13 cellular contexts compared by ENCODE assay signal in the genomic region with DNA sequence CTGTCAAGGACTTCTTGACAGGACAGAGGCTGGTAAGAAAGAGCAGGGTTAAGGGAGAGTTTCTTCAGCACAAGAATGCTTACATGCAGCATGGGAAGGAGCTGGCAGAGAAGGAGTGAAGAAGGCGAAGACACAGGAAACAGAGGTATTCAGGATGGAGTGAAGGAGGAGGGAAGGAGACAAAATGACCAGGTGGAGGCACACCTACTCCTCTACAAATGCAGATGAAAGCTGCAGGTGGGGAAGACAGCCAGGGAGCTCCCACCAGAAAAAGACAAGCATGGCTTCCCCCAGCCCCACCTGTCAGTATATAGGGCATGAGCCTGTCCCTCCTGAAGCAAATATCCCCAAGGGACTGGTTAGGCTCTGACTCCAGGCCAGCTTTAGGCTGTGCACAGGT. TPM values are rescaled to one million over a fixed set of nuclear protein-coding genes. Genes with fewer than 3 reads are reported as not detected.
DNase-seq lines count a peak whose midpoint lies in the region; ATAC-seq lines count a peak whose summit lies in the region.
"Had no signal": no experiment of that assay in that cellular context is flagged by ENCODE, and none has a peak within 500 bp of the region (broad histone marks: within the 10 kb centered on the region; RNA-seq: fewer than 3 reads in every experiment).

No MANE protein-coding gene starts in this region.

- POLR2A ChIA-PET in activated CD8-positive, alpha-beta T cell treated with anti-CD3 and anti-CD28 coated beads, Interleukin-2, amount 10 ng/mL, durations not matched to agents 7 days and 5 days (lab: Charles Lee), result no interaction called here
- POLR2A ChIA-PET in naive thymus-derived CD8-positive, alpha-beta T cell (lab: Charles Lee), result no interaction called here

- CTCF ChIA-PET in activated CD8-positive, alpha-beta T cell treated with anti-CD3 and anti-CD28 coated beads, Interleukin-2, amount 10 ng/mL, durations not matched to agents 7 days and 5 days (lab: Charles Lee), result no interaction called here

- H3K9me3 Mint-ChIP-seq in T-helper 1 cell treated with Interleukin-12 subunit alpha and Interleukin-12 subunit beta and Interleukin-4 antibody, amounts not matched to agents 30 μg/mL and 1 μg/mL, for 36 hours, result no peaks in the 10 kb centered on the region
- no peaks in the 10 kb centered on the region for H3K9me3 Mint-ChIP-seq in activated CD8-positive, alpha-beta T cell treated with anti-CD3 and anti-CD28 coated beads, Interleukin-2, amount 10 ng/mL, durations not matched to agents 7 days and 5 days (ENCODE audit: insufficient read depth)
- no peaks in the 10 kb centered on the region for H3K9me3 Mint-ChIP-seq in naive thymus-derived CD8-positive, alpha-beta T cell

- peak overlapping the region; percentile 84 for H3K27ac Mint-ChIP-seq in T-helper 1 cell treated with Interleukin-12 subunit alpha and Interleukin-12 subunit beta and Interleukin-4 antibody, amounts not matched to agents 30 μg/mL and 1 μg/mL, for 36 hours
- H3K27ac Mint-ChIP-seq in activated CD8-positive, alpha-beta T cell treated with anti-CD3 and anti-CD28 coated beads, Interleukin-2, amount 10 ng/mL, durations not matched to agents 7 days and 5 days, result peak overlapping the region; percentile 56
- H3K27ac Mint-ChIP-seq in naive thymus-derived CD8-positive, alpha-beta T cell, result peak overlapping the region; percentile 20 to 92 (median 77)

- no peaks in the 10 kb centered on the region for H3K27me3 Mint-ChIP-seq in T-helper 1 cell treated with Interleukin-12 subunit alpha and Interleukin-12 subunit beta and Interleukin-4 antibody, amounts not matched to agents 30 μg/mL and 1 μg/mL, for 36 hours (ENCODE audit: low read depth)
- H3K27me3 Mint-ChIP-seq in activated CD8-positive, alpha-beta T cell treated with anti-CD3 and anti-CD28 coated beads, Interleukin-2, amount 10 ng/mL, durations not matched to agents 7 days and 5 days (ENCODE audit: low read depth), result no peaks in the 10 kb centered on the region
- H3K27me3 Mint-ChIP-seq in naive thymus-derived CD8-positive, alpha-beta T cell, result no peaks in the 10 kb centered on the region

- DNase-seq in T-helper 1 cell, result no peak
- DNase-seq in activated CD8-positive, alpha-beta T cell treated with anti-CD3 and anti-CD28 coated beads, Interleukin-2, amount 10 ng/mL, durations not matched to agents 7 days and 5 days, result no peak
- DNase-seq in naive thymus-derived CD8-positive, alpha-beta T cell, result no peak
- DNase-seq in NCI-H524 (lab: John Stamatoyannopoulos, UW), result no peak
- no peak for DNase-seq in NCI-H226
- no peak for DNase-seq in stimulated activated CD4-positive, alpha-beta T cell treated with anti-CD3 and anti-CD28 coated beads, Interleukin-1b, Interleukin-23, amount 100 ng/mL, for 48 hours
- DNase-seq: 8988T; activated CD4-positive, alpha-beta T cell treated with anti-CD3 and anti-CD28 coated beads, Interleukin-2, amount 50 U/mL, for 4 hours; adrenal gland; left ventricle myocardium superior; nucleus accumbens had no signal

- peaks cover 41% of the 10 kb centered on the region for H3K36me3 Mint-ChIP-seq in T-helper 1 cell treated with Interleukin-12 subunit alpha and Interleukin-12 subunit beta and Interleukin-4 antibody, amounts not matched to agents 30 μg/mL and 1 μg/mL, for 36 hours (ENCODE audit: low read depth)
- peaks cover 65% of the 10 kb centered on the region for H3K36me3 Mint-ChIP-seq in activated CD8-positive, alpha-beta T cell treated with anti-CD3 and anti-CD28 coated beads, Interleukin-2, amount 10 ng/mL, durations not matched to agents 7 days and 5 days (ENCODE audit: low read depth)
- H3K36me3 Mint-ChIP-seq in naive thymus-derived CD8-positive, alpha-beta T cell, result peaks cover 0 to 86% (median 3%) of the 10 kb centered on the region in 3 donors

- ATAC-seq in HG02678 (IDR thresholded peaks at IDR 0.05; ENCODE audit: unreplicated experiment), result peak; percentile 19
- ATAC-seq in activated CD8-positive, alpha-beta T cell treated with anti-CD3 and anti-CD28 coated beads, Interleukin-2, amount 10 ng/mL, durations not matched to agents 7 days and 5 days, result no peak
- no peak for ATAC-seq in naive thymus-derived CD8-positive, alpha-beta T cell
- ATAC-seq: left ventricle myocardium superior had no signal

- H3K4me1 Mint-ChIP-seq in T-helper 1 cell treated with Interleukin-12 subunit alpha and Interleukin-12 subunit beta and Interleukin-4 antibody, amounts not matched to agents 30 μg/mL and 1 μg/mL, for 36 hours (ENCODE audit: low read depth), result peaks cover 23% of the 10 kb centered on the region
- peaks cover 9% of the 10 kb centered on the region for H3K4me1 Mint-ChIP-seq in activated CD8-positive, alpha-beta T cell treated with anti-CD3 and anti-CD28 coated beads, Interleukin-2, amount 10 ng/mL, durations not matched to agents 7 days and 5 days (ENCODE audit: low read depth)
- H3K4me1 Mint-ChIP-seq in naive thymus-derived CD8-positive, alpha-beta T cell, result peaks cover 14 to 39% (median 25%) of the 10 kb centered on the region in 4 donors

- no peak overlapping the region for H3K4me3 Mint-ChIP-seq in T-helper 1 cell treated with Interleukin-12 subunit alpha and Interleukin-12 subunit beta and Interleukin-4 antibody, amounts not matched to agents 30 μg/mL and 1 μg/mL, for 36 hours
- no peak overlapping the region for H3K4me3 Mint-ChIP-seq in activated CD8-positive, alpha-beta T cell treated with anti-CD3 and anti-CD28 coated beads, Interleukin-2, amount 10 ng/mL, durations not matched to agents 7 days and 5 days
- H3K4me3 Mint-ChIP-seq in naive thymus-derived CD8-positive, alpha-beta T cell, result peak overlapping the region in 1 of 10 donors; percentile 69

RNA-seq across cellular contexts. Expression of a gene that starts 29.6 kb away (rescaled TPM):
- total RNA-seq in activated CD8-positive, alpha-beta T cell treated with anti-CD3 and anti-CD28 coated beads, Interleukin-2, amount 10 ng/mL, durations not matched to agents 7 days and 5 days, result 10 to 100 TPM; 16.3 to 18.4 TPM
- 10 to 100 TPM; 14.4 to 14.6 TPM for total RNA-seq in naive thymus-derived CD8-positive, alpha-beta T cell
- 1 to 10 TPM; 4.8 to 8.5 (median 6.8) TPM for polyA plus RNA-seq in naive thymus-derived CD8-positive, alpha-beta T cell

RNA-seq across cellular contexts. Expression of a gene that starts 57.2 kb away (rescaled TPM):
- 100 to 1,000 TPM; 303 to 312 TPM for total RNA-seq in activated CD8-positive, alpha-beta T cell treated with anti-CD3 and anti-CD28 coated beads, Interleukin-2, amount 10 ng/mL, durations not matched to agents 7 days and 5 days
- total RNA-seq in naive thymus-derived CD8-positive, alpha-beta T cell, result 100 to 1,000 TPM; 234 to 235 TPM
- polyA plus RNA-seq in naive thymus-derived CD8-positive, alpha-beta T cell, result 100 to 1,000 TPM; 161 to 269 (median 226) TPM
